1 cellular context compared by ENCODE assay signal in genomic region chr2:233113114-233113452, GRCh38.
TF ChIP-seq lines count a peak whose summit lies in the region.

No MANE protein-coding gene starts in this region.

TF ChIP-seq in HepG2, 621 proteins besides CTCF, POLR2A, EP300 and RAD21 (continued from another document):
- TF ChIP-seq ZNF274 (CRISPR knock-in tag; IDR thresholded peaks at IDR 0.05), result 0 out of 2 replicates have a peak, but pooled peaks have one; percentile 45
